In the genomic region with DNA sequence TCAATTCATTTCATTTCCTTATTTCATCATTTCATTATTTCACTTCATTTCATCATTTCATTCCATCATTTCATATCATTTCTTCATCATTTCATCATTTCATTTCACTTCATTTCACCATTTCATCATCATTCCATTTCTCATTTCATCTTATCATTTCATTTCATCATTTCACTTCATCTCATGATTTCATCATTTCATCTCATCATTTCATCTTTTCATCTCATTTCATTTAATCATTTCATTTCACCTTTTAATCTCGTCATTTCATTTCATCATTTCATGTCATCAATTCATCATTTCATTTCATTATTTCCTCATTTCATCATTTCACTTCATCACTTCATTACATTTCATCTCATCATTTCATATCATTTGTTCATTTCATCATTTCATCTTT, we compare ENCODE assay signal across 1 cellular context.
TF ChIP-seq lines count a peak whose summit lies in the region.

No MANE protein-coding gene starts in this region.

TF ChIP-seq in K562, 482 proteins besides CTCF, POLR2A, EP300 and RAD21 (continued from another document):
- TF ChIP-seq, protein P1, sequence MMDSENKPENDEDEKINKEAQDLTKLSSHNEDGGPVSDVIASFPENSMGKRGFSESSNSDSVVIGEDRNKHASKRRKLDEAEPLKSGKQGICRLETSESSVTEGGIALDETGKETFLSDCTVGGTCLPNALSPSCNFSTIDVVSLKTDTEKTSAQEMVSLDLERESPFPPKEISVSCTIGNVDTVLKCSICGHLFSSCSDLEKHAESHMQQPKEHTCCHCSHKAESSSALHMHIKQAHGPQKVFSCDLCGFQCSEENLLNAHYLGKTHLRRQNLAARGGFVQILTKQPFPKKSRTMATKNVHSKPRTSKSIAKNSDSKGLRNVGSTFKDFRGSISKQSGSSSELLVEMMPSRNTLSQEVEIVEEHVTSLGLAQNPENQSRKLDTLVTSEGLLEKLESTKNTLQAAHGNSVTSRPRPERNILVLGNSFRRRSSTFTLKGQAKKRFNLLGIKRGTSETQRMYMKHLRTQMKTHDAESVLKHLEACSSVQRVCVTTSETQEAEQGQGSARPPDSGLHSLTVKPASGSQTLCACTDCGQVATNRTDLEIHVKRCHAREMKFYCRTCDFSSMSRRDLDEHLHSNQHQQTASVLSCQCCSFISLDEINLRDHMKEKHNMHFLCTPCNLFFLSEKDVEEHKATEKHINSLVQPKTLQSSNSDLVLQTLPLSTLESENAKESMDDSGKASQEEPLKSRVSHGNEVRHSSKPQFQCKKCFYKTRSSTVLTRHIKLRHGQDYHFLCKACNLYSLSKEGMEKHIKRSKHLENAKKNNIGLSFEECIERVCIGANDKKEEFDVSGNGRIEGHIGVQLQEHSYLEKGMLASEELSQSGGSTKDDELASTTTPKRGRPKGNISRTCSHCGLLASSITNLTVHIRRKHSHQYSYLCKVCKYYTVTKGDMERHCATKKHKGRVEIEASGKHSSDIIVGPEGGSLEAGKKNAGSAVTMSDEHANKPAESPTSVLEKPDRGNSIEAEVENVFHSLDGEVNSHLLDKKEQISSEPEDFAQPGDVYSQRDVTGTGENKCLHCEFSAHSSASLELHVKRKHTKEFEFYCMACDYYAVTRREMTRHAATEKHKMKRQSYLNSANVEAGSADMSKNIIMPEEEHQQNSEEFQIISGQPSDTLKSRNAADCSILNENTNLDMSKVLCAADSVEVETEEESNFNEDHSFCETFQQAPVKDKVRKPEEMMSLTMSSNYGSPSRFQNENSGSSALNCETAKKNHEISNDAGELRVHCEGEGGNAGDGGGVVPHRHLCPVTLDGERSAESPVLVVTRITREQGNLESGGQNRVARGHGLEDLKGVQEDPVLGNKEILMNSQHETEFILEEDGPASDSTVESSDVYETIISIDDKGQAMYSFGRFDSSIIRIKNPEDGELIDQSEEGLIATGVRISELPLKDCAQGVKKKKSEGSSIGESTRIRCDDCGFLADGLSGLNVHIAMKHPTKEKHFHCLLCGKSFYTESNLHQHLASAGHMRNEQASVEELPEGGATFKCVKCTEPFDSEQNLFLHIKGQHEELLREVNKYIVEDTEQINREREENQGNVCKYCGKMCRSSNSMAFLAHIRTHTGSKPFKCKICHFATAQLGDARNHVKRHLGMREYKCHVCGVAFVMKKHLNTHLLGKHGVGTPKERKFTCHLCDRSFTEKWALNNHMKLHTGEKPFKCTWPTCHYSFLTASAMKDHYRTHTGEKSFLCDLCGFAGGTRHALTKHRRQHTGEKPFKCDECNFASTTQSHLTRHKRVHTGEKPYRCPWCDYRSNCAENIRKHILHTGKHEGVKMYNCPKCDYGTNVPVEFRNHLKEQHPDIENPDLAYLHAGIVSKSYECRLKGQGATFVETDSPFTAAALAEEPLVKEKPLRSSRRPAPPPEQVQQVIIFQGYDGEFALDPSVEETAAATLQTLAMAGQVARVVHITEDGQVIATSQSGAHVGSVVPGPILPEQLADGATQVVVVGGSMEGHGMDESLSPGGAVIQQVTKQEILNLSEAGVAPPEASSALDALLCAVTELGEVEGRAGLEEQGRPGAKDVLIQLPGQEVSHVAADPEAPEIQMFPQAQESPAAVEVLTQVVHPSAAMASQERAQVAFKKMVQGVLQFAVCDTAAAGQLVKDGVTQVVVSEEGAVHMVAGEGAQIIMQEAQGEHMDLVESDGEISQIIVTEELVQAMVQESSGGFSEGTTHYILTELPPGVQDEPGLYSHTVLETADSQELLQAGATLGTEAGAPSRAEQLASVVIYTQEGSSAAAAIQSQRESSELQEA (IDR thresholded peaks at IDR 0.05; ENCODE audit: low read depth) = peak; percentile 26; the same call in 1 of the 2 replicates
- peak; percentile 48 for TF ChIP-seq ASH1L (IDR thresholded peaks at IDR 0.05; ENCODE audit: borderline replicate concordance, low read depth, partially characterized antibody)
- TF ChIP-seq SMARCA4 (IDR thresholded peaks at IDR 0.05) = peak; percentile 29; the same call in 1 of the 2 replicates
- peak; percentile 82 for TF ChIP-seq BCOR (IDR thresholded peaks at IDR 0.05)
- TF ChIP-seq LARP7 (IDR thresholded peaks at IDR 0.05) = peak; percentile 88
- TF ChIP-seq, protein P2, sequence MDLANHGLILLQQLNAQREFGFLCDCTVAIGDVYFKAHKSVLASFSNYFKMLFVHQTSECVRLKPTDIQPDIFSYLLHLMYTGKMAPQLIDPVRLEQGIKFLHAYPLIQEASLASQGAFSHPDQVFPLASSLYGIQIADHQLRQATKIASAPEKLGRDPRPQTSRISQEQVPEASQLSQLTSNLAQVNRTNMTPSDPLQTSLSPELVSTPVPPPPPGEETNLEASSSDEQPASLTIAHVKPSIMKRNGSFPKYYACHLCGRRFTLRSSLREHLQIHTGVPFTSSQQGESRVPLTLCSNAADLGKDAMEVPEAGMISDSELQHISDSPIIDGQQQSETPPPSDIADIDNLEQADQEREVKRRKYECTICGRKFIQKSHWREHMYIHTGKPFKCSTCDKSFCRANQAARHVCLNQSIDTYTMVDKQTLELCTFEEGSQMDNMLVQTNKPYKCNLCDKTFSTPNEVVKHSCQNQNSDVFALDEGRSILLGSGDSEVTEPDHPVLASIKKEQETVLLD (IDR thresholded peaks at IDR 0.05) = 0 out of 2 replicates have a peak, but pooled peaks have one; percentile 74
- TF ChIP-seq HDGF (IDR thresholded peaks at IDR 0.05) = peak; percentile 81; the same call in 1 of the 2 replicates
- 0 out of 2 replicates have a peak, but pooled peaks have one; percentile 42 for TF ChIP-seq NCOA1 (IDR thresholded peaks at IDR 0.05; ENCODE audit: low read depth)
- TF ChIP-seq ZNF316 (IDR thresholded peaks at IDR 0.05) = peak; percentile 21; the same call in 1 of the 2 replicates
- peak; percentile 99 to 100 for TF ChIP-seq TRIM24 (IDR thresholded peaks at IDR 0.05)
TF ChIP-seq in K562: peak in this region for 51; not testable (repeated sequence) for 431.
